ENCODE assay signal across 20 cellular contexts in the genomic region with DNA sequence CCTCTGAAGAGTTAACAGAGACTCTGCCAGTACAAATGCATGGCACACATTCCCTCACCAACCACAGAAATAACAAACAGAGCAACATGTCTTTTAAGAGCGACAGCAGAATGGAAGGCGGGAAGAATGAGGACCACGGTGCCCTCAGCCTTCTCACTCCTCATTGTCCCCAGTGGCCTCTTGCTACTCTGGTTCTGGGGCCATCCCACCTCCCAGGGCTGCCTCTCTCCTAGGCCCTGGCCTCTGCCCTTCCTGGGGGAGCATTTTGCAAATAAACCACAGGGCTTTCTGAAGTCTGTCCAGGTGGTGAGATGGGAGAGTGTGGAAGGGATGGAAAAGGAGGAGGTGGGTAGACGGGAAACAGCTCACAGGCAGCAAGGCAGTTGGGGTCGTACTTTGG. TPM values are rescaled to one million over a fixed set of nuclear protein-coding genes. Genes with fewer than 3 reads are reported as not detected.
A peak's percentile ranks its signal among the peaks of the same experiment; 100 is the strongest.
DNase-seq lines count a peak whose midpoint lies in the region; ATAC-seq, FAIRE-seq and TF ChIP-seq lines count a peak whose summit lies in the region.
"Had no signal": no experiment of that assay in that cellular context is flagged by ENCODE, and none has a peak within 500 bp of the region (broad histone marks: within the 10 kb centered on the region; RNA-seq: fewer than 3 reads in every experiment).

No MANE protein-coding gene starts in this region.

- DNase-seq in HepG2 (ENCODE audit: low spot score), result no peak
- peak; percentile 4 for DNase-seq in ecto neural progenitor cell (ENCODE audit: low spot score)
- peak; percentile 69 for DNase-seq in left lobe of liver (ENCODE audit: low spot score)
- DNase-seq in trophoblast cell, result no peak
- DNase-seq in DMS53 (lab: John Stamatoyannopoulos, UW), result no peak
- no peak for DNase-seq in cortex of kidney (lab: John Stamatoyannopoulos, UW)
- DNase-seq: 8988T; C1 segment of cervical spinal cord; Calu3; CD4-positive, alpha-beta memory T cell; COR-L47; DND-41; GOT3; H7; HCEC 1CT had no signal

- no peak overlapping the region for H3K23ac ChIP-seq in trophoblast cell (ENCODE audit: low read length)

- in situ Hi-C loops in HepG2 (cut with HindIII; ENCODE audit: extremely low pct_ligation_motif_present, low pct_unique_long_range_greater_than_20kb), result no loop called here

- POLR2A ChIA-PET in HepG2 (lab: Yijun Ruan, JAX), result no interaction called here

- intact Hi-C loops in HepG2 (cut with micrococcal nuclease; ENCODE audit: unreplicated experiment), result no loop called here

- H4K91ac ChIP-seq in trophoblast cell (ENCODE audit: low read depth, low read length), result no peak overlapping the region

- CTCF ChIA-PET in HepG2 (lab: Yijun Ruan, JAX; ENCODE audit: low intra/inter-chr PET ratio, low total read pairs), result no interaction called here

- ATAC-seq in HepG2, result no peak
- peak; percentile 49 for ATAC-seq in left lobe of liver

- no peaks in the 10 kb centered on the region for H3K79me1 ChIP-seq in trophoblast cell (ENCODE audit: low read length)

- TF ChIP-seq POLR2A in HepG2 (IDR thresholded peaks at IDR 0.05; ENCODE audit: insufficient read depth in 1 of 2, low read depth in 2 of 2, low read length in 2 of 2), result no peak

- TF ChIP-seq CTCF in liver (IDR thresholded peaks at IDR 0.05; ENCODE audit: low read depth, low read length, missing input control), result no peak
- TF ChIP-seq CTCF in HepG2 (CRISPR knock-in tag; IDR thresholded peaks at IDR 0.05), result no peak

- H3K36me3 ChIP-seq in liver (ENCODE audit: control insufficient read depth in 4 of 4, insufficient read depth in 3 of 4, low read depth in 1 of 4, low read length in 3 of 4) (peaks cover 0 to 15% (median 10%) of the 10 kb centered on the region in 4 donors), HepG2 (replicated peaks in 1 of 2; ENCODE audit: control insufficient read depth in 1 of 2, insufficient read depth in 2 of 2, low read length in 2 of 2) (no peaks in the 10 kb centered on the region), trophoblast cell (ENCODE audit: control insufficient read depth in 1 of 2, insufficient read depth in 2 of 2, low read length in 2 of 2) (no peaks in the 10 kb centered on the region)

- no peak overlapping the region for H2BK5ac ChIP-seq in trophoblast cell (ENCODE audit: low read depth, low read length, poor library complexity)

- H3K79me2 ChIP-seq in HepG2 (ENCODE audit: insufficient read depth, low read length), result no peaks in the 10 kb centered on the region
- H3K79me2 ChIP-seq in trophoblast cell (ENCODE audit: control insufficient read depth, insufficient read depth, low read length, poor library complexity), result no peaks in the 10 kb centered on the region

- TF ChIP-seq RAD21 in liver (IDR thresholded peaks at IDR 0.05) (no peak), HepG2 (CRISPR knock-in tag; IDR thresholded peaks at IDR 0.05) (no peak)

- H3K4me2 ChIP-seq in HepG2 (ENCODE audit: low read depth, low read length), result no peak overlapping the region
- H3K4me2 ChIP-seq in trophoblast cell (ENCODE audit: low read length), result no peak overlapping the region

- H3K14ac ChIP-seq in trophoblast cell (ENCODE audit: low read length), result no peak overlapping the region

- TF ChIP-seq EP300 in HepG2 (IDR thresholded peaks at IDR 0.05; ENCODE audit: low read depth in 2 of 2, low read length in 2 of 2), result no peak
- TF ChIP-seq EP300 in HepG2 (CRISPR knock-in tag; IDR thresholded peaks at IDR 0.05; ENCODE audit: borderline replicate concordance), result no peak

- 46% methylated on average over 5 of the region's 5 CpGs for WGBS in liver
- WGBS in HepG2 (ENCODE audit: low lambda C conversion rate), result 34% methylated on average over 5 of the region's 5 CpGs
- WGBS in trophoblast cell (ENCODE audit: extremely low coverage, insufficient coverage, insufficient read length), result no CpG with 5 or more reads among the region's 5 CpGs

- H3K27me3 ChIP-seq in liver (ENCODE audit: control insufficient read depth in 4 of 4, insufficient read depth in 4 of 4, low read length in 3 of 4), result no peaks in the 10 kb centered on the region
- no peaks in the 10 kb centered on the region; a peak in 1 of 5 replicates for H3K27me3 ChIP-seq in HepG2 (ENCODE audit: control insufficient read depth in 1 of 2, insufficient read depth in 2 of 2, low read length in 2 of 2)
- H3K27me3 ChIP-seq in trophoblast cell (ENCODE audit: insufficient read depth, low read length), result no peaks in the 10 kb centered on the region

- H3K4ac ChIP-seq in trophoblast cell (ENCODE audit: low read depth, low read length), result no peak overlapping the region

- H4K12ac ChIP-seq in trophoblast cell (ENCODE audit: low read depth, low read length), result no peak overlapping the region

- no peak for FAIRE-seq in HepG2 (lab: Jason Lieb, UNC)
- FAIRE-seq: G401.6, GM12892 had no signal

- H2AFZ ChIP-seq in HepG2 (ENCODE audit: low read length), result no peak overlapping the region
- no peak overlapping the region for H2AFZ ChIP-seq in trophoblast cell (ENCODE audit: insufficient read depth, low read length, poor library complexity)

- no TSS peak for BruUV-seq in HepG2 (replicated peaks; lab: Mats Ljungman, UMichigan)

- H2BK120ac ChIP-seq in trophoblast cell (ENCODE audit: insufficient read depth, low read length, poor library complexity), result no peak overlapping the region

- no peaks in the 10 kb centered on the region for H3K4me1 ChIP-seq in liver (ENCODE audit: control insufficient read depth in 4 of 4, insufficient read depth in 4 of 4, low read length in 3 of 4)
- H3K4me1 ChIP-seq in HepG2 (ENCODE audit: insufficient read depth, low read length), result no peaks in the 10 kb centered on the region
- peaks cover 0 to 5% of the 10 kb centered on the region in 2 experiments for H3K4me1 ChIP-seq in trophoblast cell (ENCODE audit: control insufficient read depth in 1 of 2, insufficient read depth in 2 of 2, low read length in 2 of 2)

- H2AK5ac ChIP-seq in trophoblast cell (ENCODE audit: low read length), result no peak overlapping the region

- H3K18ac ChIP-seq in trophoblast cell (ENCODE audit: low read length), result no peak overlapping the region

- H3K9ac ChIP-seq in liver (ENCODE audit: low read depth in 1 of 2, low read length in 2 of 2) (no peak overlapping the region), HepG2 (ENCODE audit: insufficient read depth, low read depth, low read length) (no peak overlapping the region), trophoblast cell (ENCODE audit: low read length) (no peak overlapping the region)

- H2BK12ac ChIP-seq in trophoblast cell (ENCODE audit: low read length), result no peak overlapping the region

- no peaks in the 10 kb centered on the region for H4K20me1 ChIP-seq in HepG2 (ENCODE audit: insufficient read depth, low read length)

- H3K4me3 ChIP-seq in liver (ENCODE audit: low read depth in 1 of 3, low read length in 3 of 3) (no peak overlapping the region), HepG2 (replicated peaks in 1 of 3; ENCODE audit: insufficient read depth in 1 of 3, low read depth in 2 of 3, low read length in 3 of 3) (no peak overlapping the region), trophoblast cell (ENCODE audit: low read depth, low read length) (no peak overlapping the region)

- H3K9me3 ChIP-seq in liver (ENCODE audit: control insufficient read depth in 4 of 4, low read length in 3 of 4) (no peaks in the 10 kb centered on the region), HepG2 (ENCODE audit: low read length) (no peaks in the 10 kb centered on the region), trophoblast cell (ENCODE audit: insufficient read depth, low read depth, low read length) (no peaks in the 10 kb centered on the region)

- H4K8ac ChIP-seq in trophoblast cell (ENCODE audit: low read depth, low read length), result no peak overlapping the region

- H3K27ac ChIP-seq in liver (ENCODE audit: low read depth in 1 of 2, low read length in 2 of 2) (no peak overlapping the region), HepG2 (ENCODE audit: extremely low read length, insufficient read depth, low read length) (no peak overlapping the region), trophoblast cell (ENCODE audit: low read depth, low read length) (no peak overlapping the region)

TF ChIP-seq in liver, 16 proteins besides CTCF, POLR2A, EP300 and RAD21 (continues in another document):
- no peak for TF ChIP-seq SP1 (IDR thresholded peaks at IDR 0.05)
- TF ChIP-seq HNF4A (conservative IDR thresholded peaks at IDR 0.05), result peak in 1 of 2 donors; percentile 23

TF ChIP-seq in HepG2, 621 proteins besides CTCF, POLR2A, EP300 and RAD21 (continues in another document):
- no peak for TF ChIP-seq ZFYVE20 (CRISPR knock-in tag; IDR thresholded peaks at IDR 0.05; ENCODE audit: borderline replicate concordance, low read depth)
- no peak for TF ChIP-seq ZNF451 (CRISPR knock-in tag; IDR thresholded peaks at IDR 0.05)
- no peak for TF ChIP-seq ZSCAN12 (CRISPR knock-in tag; IDR thresholded peaks at IDR 0.05)
- no peak for TF ChIP-seq ZNF354B (CRISPR knock-in tag; IDR thresholded peaks at IDR 0.05)

RNA-seq across cellular contexts. Expression of a gene that starts 28.3 kb away (rescaled TPM):
- total RNA-seq in liver (10 to 100 TPM in 1 of 2 donors, not detected in 1; 13.0 TPM), HepG2 (2016; rRNA removed; fragmentation: Illumina TruSeq; extraction: Trizol) (not detected in 2 replicates), left lobe of liver (801 TPM)
- polyA plus RNA-seq in liver (100 to 1,000 TPM in 1 of 2 donors, 10 to 100 TPM in 1; 16.6 to 751 TPM), HepG2 (2011; rRNA removed) (0.09 TPM in 2 replicates)
- total RNA-seq in HepG2 (2016; cell fraction: cytosol; rRNA removed; fragmentation: Illumina TruSeq; extraction: Trizol; ENCODE audit: low read depth), result not detected in 2 replicates
- total RNA-seq in HepG2 (2016; cell fraction: insoluble cytoplasmic fraction; rRNA removed; fragmentation: Illumina TruSeq; extraction: Trizol), result not detected in 2 replicates
- not detected in 2 replicates for total RNA-seq in HepG2 (2016; cell fraction: membrane; rRNA removed; fragmentation: Illumina TruSeq; extraction: Trizol)
- total RNA-seq in HepG2 (2016; cell fraction: nucleus; rRNA removed; fragmentation: Illumina TruSeq; extraction: Trizol), result not detected in 2 replicates
- 0.07 and 0.08 TPM in 2 replicates for polyA plus RNA-seq in HepG2 (2011; cell fraction: cytosol; rRNA removed)
- 0.10 and 0.12 TPM in 2 replicates for polyA plus RNA-seq in HepG2 (2011; cell fraction: nucleus; rRNA removed)
- not detected in 2 replicates for polyA plus RNA-seq in HepG2 (2012)
- not detected in 2 replicates for polyA plus RNA-seq in HepG2 (2016; cell fraction: cytosol; fragmentation: Illumina TruSeq; extraction: Trizol; ENCODE audit: low read depth)
- polyA plus RNA-seq in HepG2 (2016; cell fraction: insoluble cytoplasmic fraction; fragmentation: Illumina TruSeq; extraction: Trizol; ENCODE audit: low read depth), result not detected in 2 replicates
- not detected in 2 replicates for polyA plus RNA-seq in HepG2 (2016; cell fraction: membrane; fragmentation: Illumina TruSeq; extraction: Trizol; ENCODE audit: low read depth)
- not detected in 2 replicates for polyA plus RNA-seq in HepG2 (2016; cell fraction: nucleus; fragmentation: Illumina TruSeq; extraction: Trizol; ENCODE audit: insufficient read depth, low read depth)
- 0.26 TPM in 1 of 2 replicates, not detected in the other for polyA minus RNA-seq in HepG2 (2011; rRNA and poly(A)+ RNA removed; ENCODE audit: low replicate concordance)
- polyA minus RNA-seq in HepG2 (2011; cell fraction: cytosol; rRNA and poly(A)+ RNA removed), result not detected in 2 replicates
- not detected in 2 replicates for polyA minus RNA-seq in HepG2 (2011; cell fraction: nucleus; rRNA and poly(A)+ RNA removed)
- 0.01 and 0.06 TPM in 2 replicates for polyA plus RNA-seq in trophoblast cell (2013)
- total RNA-seq: A673; CD4-positive, alpha-beta memory T cell had no signal
- polyA plus RNA-seq: BJ; CD4-positive, alpha-beta memory T cell had no signal

Comparison
In these comparisons a context has a peak if more than half of its experiments do, and no peak if none do; other contexts are left out.
1. DNase-seq: peak in ecto neural progenitor cell (single experiment) and left lobe of liver (single experiment); none in HepG2 (single experiment), trophoblast cell (0 of 2), DMS53 (single experiment) and cortex of kidney (single experiment).
2. RNA of a gene that starts 28.3 kb away (total RNA-seq): 801 TPM in left lobe of liver (single experiment); 13.0 TPM in liver and not detected in HepG2; every median in the first group is over 10 times any median in the second.